12 cellular contexts compared by ENCODE assay signal in genomic region chr9:88950341-88951141, GRCh38. TPM values are rescaled to one million over a fixed set of nuclear protein-coding genes. Genes with fewer than 3 reads are reported as not detected.
DNase-seq lines count a peak whose midpoint lies in the region; ATAC-seq and TF ChIP-seq lines count a peak whose summit lies in the region.
"Had no signal": no experiment of that assay in that cellular context is flagged by ENCODE, and none has a peak within 500 bp of the region (broad histone marks: within the 10 kb centered on the region; RNA-seq: fewer than 3 reads in every experiment).

No MANE protein-coding gene starts in this region.

- H3K4me3 ChIP-seq in HFF-Myc (replicated peaks; ENCODE audit: low read depth, low read length) (no peak overlapping the region), right cardiac atrium (ENCODE audit: low read length) (no peak overlapping the region)

- H3K9me3 ChIP-seq in right cardiac atrium (ENCODE audit: control insufficient read depth, low read length), result no peaks in the 10 kb centered on the region

- ATAC-seq in right cardiac atrium (peak in 1 of 2 donors; percentile 9), GM18498 (IDR thresholded peaks at IDR 0.05; ENCODE audit: unreplicated experiment) (no peak)
- ATAC-seq: left lobe of liver had no signal

- peaks cover 19% of the 10 kb centered on the region for H3K4me1 ChIP-seq in right cardiac atrium (ENCODE audit: control insufficient read depth, insufficient read depth, low read length)

- 49% methylated on average over 10 of the region's 10 CpGs for WGBS in right cardiac atrium

- no peaks in the 10 kb centered on the region for H3K27me3 ChIP-seq in right cardiac atrium (ENCODE audit: control insufficient read depth, insufficient read depth)

- DNase-seq in HFF-Myc (ENCODE audit: extremely low read depth, low read depth) (peak; percentile 61), astrocyte of the hippocampus (ENCODE audit: low read depth, low spot score) (peak; percentile 74), right cardiac atrium (no peak), stromal cell of bone marrow (ENCODE audit: low read depth) (peak; percentile 54), foreskin melanocyte (no peak), SK-N-DZ (ENCODE audit: low spot score) (no peak)
- DNase-seq: effector CD8-positive, alpha-beta T cell; KBM-7; WERI-Rb-1 had no signal

- intact Hi-C loops in right cardiac atrium (cut with DNase I), result loop anchor here in 1 of 4 donors (10.0 kb wide), 1 partner anchor 166 kb away; no protein-coding TSS in a partner anchor

- TF ChIP-seq CTCF in HFF-Myc (IDR thresholded peaks at IDR 0.05; ENCODE audit: low read depth, low read length, missing control alignments), result no peak

- H3K27ac ChIP-seq in right cardiac atrium (ENCODE audit: low read length), result peak overlapping the region; percentile 88
- H3K27ac ChIP-seq: WERI-Rb-1 had no signal

RNA-seq across cellular contexts. Expression of gene S1PR3, which starts 40.7 kb away (rescaled TPM):
- 10 to 100 TPM; 37.2 to 51.6 (median 38.3) TPM for total RNA-seq in right cardiac atrium
- polyA plus RNA-seq in right cardiac atrium, result 24.9 TPM
- polyA plus RNA-seq in SK-N-DZ (2014; cell fraction: cytosol; rRNA removed), result 0.16 TPM in 2 replicates
- 0.02 TPM in 1 of 2 replicates, not detected in the other for polyA plus RNA-seq in SK-N-DZ (2014; cell fraction: nucleus; rRNA removed)
- total RNA-seq: activated T-helper 17 cell treated with anti-CD3 and anti-CD28 coated beads, Interleukin-2, amount 50 U/mL, for 72 hours had no signal

Comparison
In these comparisons a context has a peak if more than half of its experiments do, and no peak if none do; other contexts are left out.
1. DNase-seq: peak in HFF-Myc (single experiment), astrocyte of the hippocampus (single experiment) and stromal cell of bone marrow (single experiment); none in right cardiac atrium (0 of 3), foreskin melanocyte (single experiment) and SK-N-DZ (single experiment).